In genomic region chr11:64553554-64554201, GRCh38 we compare ENCODE assay signal across 8 cellular contexts. TPM values are rescaled to one million over a fixed set of nuclear protein-coding genes. Genes with fewer than 3 reads are reported as not detected.
DNase-seq lines count a peak whose midpoint lies in the region; ATAC-seq and TF ChIP-seq lines count a peak whose summit lies in the region.

No MANE protein-coding gene starts in this region.

- H3K4me3 ChIP-seq in GM06990 (replicated peaks; ENCODE audit: low read depth, low read length): no peak overlapping the region
- H3K4me3 ChIP-seq in NB4 (ENCODE audit: low read depth, low read length): no peak overlapping the region

- TF ChIP-seq CTCF in GM06990 (IDR thresholded peaks at IDR 0.05; ENCODE audit: insufficient read depth, low read length, poor library complexity, severe bottlenecking): peak; percentile 95
- peak; percentile 96 for TF ChIP-seq CTCF in NB4 (IDR thresholded peaks at IDR 0.05; ENCODE audit: low read depth, low read length)

- no peaks in the 10 kb centered on the region for H3K36me3 ChIP-seq in GM06990 (ENCODE audit: control insufficient read depth, insufficient read depth, low read length)

- no peak for DNase-seq in GM06990 (ENCODE audit: extremely low read depth, insufficient read length)
- DNase-seq in NB4 (ENCODE audit: low read depth): peak; percentile 55
- DNase-seq in activated CD4-positive, alpha-beta T cell treated with anti-CD3 and anti-CD28 coated beads, Interleukin-2, amount 50 U/mL, for 4 hours: peak; percentile 35 to 41
- peak; percentile 76 for DNase-seq in ecto neural progenitor cell (ENCODE audit: low spot score)
- peak; percentile 52 to 67 for DNase-seq in lung microvascular endothelial cell (ENCODE audit: low read depth in 2 of 2)
- peak; percentile 21 for DNase-seq in stimulated activated CD8-positive, alpha-beta memory T cell treated with anti-CD3 and anti-CD28 coated beads, Interleukin-15, amount 100 ng/mL, for 1 hour (ENCODE audit: low read depth)
- no peak for DNase-seq in COR-L47 (lab: John Stamatoyannopoulos, UW)

- no peak for TF ChIP-seq POLR2A in NB4 (IDR thresholded peaks at IDR 0.05; ENCODE audit: extremely low read depth, insufficient read length)

- ATAC-seq in HG02938 (IDR thresholded peaks at IDR 0.05; ENCODE audit: unreplicated experiment): no peak

- peaks cover 2% of the 10 kb centered on the region; the same call in 1 of the 2 replicates for H3K27me3 ChIP-seq in GM06990 (replicated peaks; ENCODE audit: control insufficient read depth, insufficient read depth, low read length)

RNA-seq across cellular contexts. Expression of gene SLC22A11, which starts 2.1 kb away (rescaled TPM):
- not detected in 2 replicates for total RNA-seq in lung microvascular endothelial cell

RNA-seq across cellular contexts. Expression of gene SLC22A12, which starts 37.3 kb away (rescaled TPM):
- not detected in 2 replicates for total RNA-seq in lung microvascular endothelial cell

Comparison
In these comparisons a context has a peak if more than half of its experiments do, and no peak if none do; other contexts are left out.
1. DNase-seq: peak in NB4 (single experiment), activated CD4-positive, alpha-beta T cell treated with anti-CD3 and anti-CD28 coated beads, Interleukin-2, amount 50 U/mL, for 4 hours (2 of 2), ecto neural progenitor cell (single experiment), lung microvascular endothelial cell (2 of 2) and stimulated activated CD8-positive, alpha-beta memory T cell treated with anti-CD3 and anti-CD28 coated beads, Interleukin-15, amount 100 ng/mL, for 1 hour (single experiment); none in GM06990 (single experiment) and COR-L47 (single experiment).